Comparison of ENCODE assay signal across 19 cellular contexts in the genomic region with DNA sequence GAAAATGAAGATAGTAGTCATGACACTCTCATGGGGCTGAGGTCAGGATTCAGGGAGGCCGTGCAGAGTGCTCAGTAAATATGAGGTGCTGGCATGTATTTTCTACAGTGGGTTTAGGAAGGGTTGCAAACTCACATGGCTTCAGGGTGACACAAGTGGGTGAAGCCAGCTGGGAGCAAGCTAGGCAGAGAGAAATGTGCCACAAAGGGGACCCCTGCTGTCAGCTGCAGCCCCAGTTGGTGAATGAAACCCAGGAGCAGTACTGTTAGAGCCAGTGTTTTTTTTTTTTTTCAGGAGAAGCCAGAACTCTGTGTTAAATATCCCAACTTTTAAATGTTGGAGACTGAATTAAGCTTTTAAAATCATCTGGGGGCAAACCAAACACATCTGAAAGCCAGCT.
DNase-seq lines count a peak whose midpoint lies in the region; ATAC-seq and TF ChIP-seq lines count a peak whose summit lies in the region.
"Had no signal": no experiment of that assay in that cellular context is flagged by ENCODE, and none has a peak within 500 bp of the region (broad histone marks: within the 10 kb centered on the region; RNA-seq: fewer than 3 reads in every experiment).

No MANE protein-coding gene starts in this region.

- TF ChIP-seq CTCF in neutrophil (IDR thresholded peaks at IDR 0.05) = no peak

- no peaks in the 10 kb centered on the region for H3K4me1 ChIP-seq in neutrophil (ENCODE audit: control insufficient read depth in 1 of 2, insufficient read depth in 1 of 2, low read depth in 1 of 2, low read length in 1 of 2)
- H3K4me1 ChIP-seq: SJSA1 had no signal

- peaks cover 8% of the 10 kb centered on the region for H3K36me3 ChIP-seq in neutrophil
- H3K36me3 ChIP-seq: SJSA1 had no signal

- H3K27me3 ChIP-seq in neutrophil = no peaks in the 10 kb centered on the region
- H3K27me3 ChIP-seq: SJSA1 had no signal

- H3K27ac ChIP-seq in neutrophil = peak overlapping the region; percentile 16
- H3K27ac ChIP-seq: C4-2B, SJSA1 had no signal

- ATAC-seq in Right ventricle myocardium inferior = no peak
- ATAC-seq in Right ventricle myocardium superior (ENCODE audit: poor library complexity) = no peak
- ATAC-seq in HG03196 (IDR thresholded peaks at IDR 0.05; ENCODE audit: unreplicated experiment) = no peak
- no peak for ATAC-seq in HG02588 (IDR thresholded peaks at IDR 0.05; ENCODE audit: unreplicated experiment)
- ATAC-seq: K562 had no signal

- H3K4me3 ChIP-seq in neutrophil (ENCODE audit: low read depth in 1 of 2, low read length in 1 of 2) = no peak overlapping the region
- H3K4me3 ChIP-seq: K562, SJSA1 had no signal

- intact Hi-C loops in Right ventricle myocardium inferior (cut with DNase I) (no loop called here), Right ventricle myocardium superior (cut with DNase I) (no loop called here)

- DNase-seq in Right ventricle myocardium inferior (ENCODE audit: missing footprints) (peak; percentile 57), Right ventricle myocardium superior (no peak), NCI-H69 (lab: John Stamatoyannopoulos, UW) (peak; percentile 63), dermis blood vessel endothelial cell (no peak)
- DNase-seq: CD8-positive, alpha-beta memory T cell; DMS 273 treated with DMSO at 0.1 percent for 48 hours; DMS79; EL; GDM1; H9; MV-4-11; NCI-H2029; NCI-H510A had no signal

- H3K9me3 ChIP-seq in neutrophil = no peaks in the 10 kb centered on the region
- H3K9me3 ChIP-seq: SJSA1 had no signal

Comparison
In these comparisons a context has a peak if more than half of its experiments do, and no peak if none do; other contexts are left out.
1. DNase-seq: peak in Right ventricle myocardium inferior (single experiment) and NCI-H69 (single experiment); none in Right ventricle myocardium superior (single experiment) and dermis blood vessel endothelial cell (single experiment).